ENCODE assay signal across 12 cellular contexts in the genomic region with DNA sequence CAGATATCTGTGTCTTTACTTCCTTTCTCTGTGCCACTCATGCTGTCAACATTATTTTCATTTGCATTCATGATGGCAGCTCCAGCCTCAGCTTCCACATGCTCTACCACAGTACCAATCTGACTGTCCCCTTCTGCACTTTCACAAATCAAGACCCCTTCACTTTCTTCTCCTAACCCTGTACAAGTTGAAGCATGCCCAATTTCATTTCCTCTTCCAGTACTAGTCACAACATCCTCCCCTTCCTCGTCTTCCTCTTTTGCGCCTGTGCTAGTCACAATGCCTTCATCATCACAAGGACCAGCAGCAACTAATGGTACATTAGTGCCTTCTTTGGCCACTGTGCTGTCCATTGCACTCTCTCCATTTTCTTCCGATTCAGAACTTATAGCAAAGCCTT. TPM values are rescaled to one million over a fixed set of nuclear protein-coding genes. Genes with fewer than 3 reads are reported as not detected.
DNase-seq lines count a peak whose midpoint lies in the region; ATAC-seq and FAIRE-seq lines count a peak whose summit lies in the region.
"Had no signal": no experiment of that assay in that cellular context is flagged by ENCODE, and none has a peak within 500 bp of the region (broad histone marks: within the 10 kb centered on the region; RNA-seq: fewer than 3 reads in every experiment).

No MANE protein-coding gene starts in this region.

- DNase-seq in GDM1 (lab: John Stamatoyannopoulos, UW) (peak; percentile 3), SKM-1 treated with dmso at 0.1 percent for 144 hours (lab: John Stamatoyannopoulos, UW; ENCODE audit: unreplicated experiment) (peak; percentile 86), cortex of kidney (lab: John Stamatoyannopoulos, UW) (no peak), NCI-H2196 (lab: John Stamatoyannopoulos, UW; ENCODE audit: unreplicated experiment) (no peak), small intestine (no peak)
- DNase-seq in activated CD4-positive, alpha-beta T cell treated with anti-CD3 and anti-CD28 coated beads for 48 hours = no peak
- DNase-seq: activated naive CD4-positive, alpha-beta T cell treated with anti-CD3 and anti-CD28 coated beads, Interleukin-2, amount 50 U/mL, for 16 hours; GOT3; NCI-H1092 treated with DMSO at 0.1 percent for 48 hours; trophoblast cell had no signal

- no peak overlapping the region for H3K4me3 ChIP-seq in small intestine (ENCODE audit: low read depth in 1 of 2, low read length in 2 of 2)

- H3K9me3 ChIP-seq in small intestine (ENCODE audit: control insufficient read depth, low read depth) = no peaks in the 10 kb centered on the region

- FAIRE-seq in small intestine (lab: Jason Lieb, UNC) = no peak

- no peaks in the 10 kb centered on the region for H3K27me3 ChIP-seq in small intestine (ENCODE audit: control insufficient read depth in 2 of 2, insufficient read depth in 2 of 2, low read length in 2 of 2)

- no peaks in the 10 kb centered on the region for H3K4me1 ChIP-seq in small intestine (ENCODE audit: control insufficient read depth in 2 of 2, insufficient read depth in 1 of 2, low read depth in 1 of 2, low read length in 1 of 2)

- WGBS in small intestine, 3 donors = 91 to 96% (median 95%) methylated on average over 3 of the region's 3 CpGs

- ATAC-seq in GM19397 (IDR thresholded peaks at IDR 0.05; ENCODE audit: unreplicated experiment) (peak; percentile 62), HG03103 (IDR thresholded peaks at IDR 0.05; ENCODE audit: low read depth, unreplicated experiment) (peak; percentile 62)

- peaks cover 15 to 28% of the 10 kb centered on the region in 2 donors for H3K36me3 ChIP-seq in small intestine (ENCODE audit: control insufficient read depth in 2 of 2, insufficient read depth in 2 of 2, low read length in 2 of 2)

- H3K27ac ChIP-seq in small intestine (ENCODE audit: low read depth in 1 of 2, low read length in 1 of 2) = no peak overlapping the region

RNA-seq across cellular contexts. Expression of a gene that starts 26.5 kb away (rescaled TPM):
- 10 to 100 TPM; 11.7 to 15.1 (median 12.1) TPM for polyA plus RNA-seq in small intestine

RNA-seq across cellular contexts. Expression of a gene that starts 56.8 kb away (rescaled TPM):
- polyA plus RNA-seq in small intestine = under 1 TPM in 1 of 3 donors, not detected in 2; 0.24 TPM

Comparison
In these comparisons a context has a peak if more than half of its experiments do, and no peak if none do; other contexts are left out.
1. DNase-seq: peak in GDM1 (single experiment) and SKM-1 treated with dmso at 0.1 percent for 144 hours (single experiment); none in cortex of kidney (single experiment), NCI-H2196 (single experiment), activated CD4-positive, alpha-beta T cell treated with anti-CD3 and anti-CD28 coated beads for 48 hours (single experiment) and small intestine (single experiment).